Comparison of ENCODE assay signal across 1 cellular context in the genomic region with DNA sequence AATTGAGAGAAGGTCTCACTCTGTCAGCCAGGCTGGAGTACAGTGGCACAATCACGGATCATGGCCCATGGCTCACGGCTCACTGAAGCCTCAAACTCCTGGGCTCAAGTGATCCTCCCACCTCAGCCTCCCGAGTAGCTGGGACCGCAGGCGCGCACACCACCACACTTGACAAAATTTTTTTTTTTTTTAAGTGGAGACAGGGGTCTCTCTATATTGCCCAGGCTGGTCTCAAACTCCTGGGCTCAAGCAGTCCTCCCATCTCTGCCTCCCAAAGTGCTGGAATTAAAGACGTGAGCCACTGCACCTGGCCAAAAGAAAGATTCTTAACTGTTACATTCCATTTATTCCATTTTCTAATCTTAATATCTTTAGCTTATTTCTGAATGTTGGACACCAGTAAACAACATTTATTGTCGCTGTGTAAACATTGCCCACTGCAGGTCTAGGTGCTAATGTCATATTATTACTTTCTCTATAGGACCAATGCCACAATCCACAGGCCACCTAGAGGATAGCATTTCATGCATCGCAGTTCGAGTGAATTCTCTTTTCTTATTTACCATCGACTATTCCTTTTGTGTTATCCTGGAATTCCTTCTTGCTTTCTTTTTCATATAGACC.
TF ChIP-seq lines count a peak whose summit lies in the region.

No MANE protein-coding gene starts in this region.

TF ChIP-seq in HCT116, 20 proteins besides CTCF, POLR2A, EP300 and RAD21 (continued from another document):
- TF ChIP-seq, protein P1, sequence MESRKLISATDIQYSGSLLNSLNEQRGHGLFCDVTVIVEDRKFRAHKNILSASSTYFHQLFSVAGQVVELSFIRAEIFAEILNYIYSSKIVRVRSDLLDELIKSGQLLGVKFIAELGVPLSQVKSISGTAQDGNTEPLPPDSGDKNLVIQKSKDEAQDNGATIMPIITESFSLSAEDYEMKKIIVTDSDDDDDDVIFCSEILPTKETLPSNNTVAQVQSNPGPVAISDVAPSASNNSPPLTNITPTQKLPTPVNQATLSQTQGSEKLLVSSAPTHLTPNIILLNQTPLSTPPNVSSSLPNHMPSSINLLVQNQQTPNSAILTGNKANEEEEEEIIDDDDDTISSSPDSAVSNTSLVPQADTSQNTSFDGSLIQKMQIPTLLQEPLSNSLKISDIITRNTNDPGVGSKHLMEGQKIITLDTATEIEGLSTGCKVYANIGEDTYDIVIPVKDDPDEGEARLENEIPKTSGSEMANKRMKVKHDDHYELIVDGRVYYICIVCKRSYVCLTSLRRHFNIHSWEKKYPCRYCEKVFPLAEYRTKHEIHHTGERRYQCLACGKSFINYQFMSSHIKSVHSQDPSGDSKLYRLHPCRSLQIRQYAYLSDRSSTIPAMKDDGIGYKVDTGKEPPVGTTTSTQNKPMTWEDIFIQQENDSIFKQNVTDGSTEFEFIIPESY (IDR thresholded peaks at IDR 0.05; ENCODE audit: extremely low read depth, insufficient replicate concordance, low read length): no peak
- TF ChIP-seq, protein P2, sequence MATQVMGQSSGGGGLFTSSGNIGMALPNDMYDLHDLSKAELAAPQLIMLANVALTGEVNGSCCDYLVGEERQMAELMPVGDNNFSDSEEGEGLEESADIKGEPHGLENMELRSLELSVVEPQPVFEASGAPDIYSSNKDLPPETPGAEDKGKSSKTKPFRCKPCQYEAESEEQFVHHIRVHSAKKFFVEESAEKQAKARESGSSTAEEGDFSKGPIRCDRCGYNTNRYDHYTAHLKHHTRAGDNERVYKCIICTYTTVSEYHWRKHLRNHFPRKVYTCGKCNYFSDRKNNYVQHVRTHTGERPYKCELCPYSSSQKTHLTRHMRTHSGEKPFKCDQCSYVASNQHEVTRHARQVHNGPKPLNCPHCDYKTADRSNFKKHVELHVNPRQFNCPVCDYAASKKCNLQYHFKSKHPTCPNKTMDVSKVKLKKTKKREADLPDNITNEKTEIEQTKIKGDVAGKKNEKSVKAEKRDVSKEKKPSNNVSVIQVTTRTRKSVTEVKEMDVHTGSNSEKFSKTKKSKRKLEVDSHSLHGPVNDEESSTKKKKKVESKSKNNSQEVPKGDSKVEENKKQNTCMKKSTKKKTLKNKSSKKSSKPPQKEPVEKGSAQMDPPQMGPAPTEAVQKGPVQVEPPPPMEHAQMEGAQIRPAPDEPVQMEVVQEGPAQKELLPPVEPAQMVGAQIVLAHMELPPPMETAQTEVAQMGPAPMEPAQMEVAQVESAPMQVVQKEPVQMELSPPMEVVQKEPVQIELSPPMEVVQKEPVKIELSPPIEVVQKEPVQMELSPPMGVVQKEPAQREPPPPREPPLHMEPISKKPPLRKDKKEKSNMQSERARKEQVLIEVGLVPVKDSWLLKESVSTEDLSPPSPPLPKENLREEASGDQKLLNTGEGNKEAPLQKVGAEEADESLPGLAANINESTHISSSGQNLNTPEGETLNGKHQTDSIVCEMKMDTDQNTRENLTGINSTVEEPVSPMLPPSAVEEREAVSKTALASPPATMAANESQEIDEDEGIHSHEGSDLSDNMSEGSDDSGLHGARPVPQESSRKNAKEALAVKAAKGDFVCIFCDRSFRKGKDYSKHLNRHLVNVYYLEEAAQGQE (IDR thresholded peaks at IDR 0.05; ENCODE audit: low read depth): no peak
- TF ChIP-seq POLR2AphosphoS5 (IDR thresholded peaks at IDR 0.05; ENCODE audit: low read depth, low read length) (no peak), CBX3 (IDR thresholded peaks at IDR 0.05; ENCODE audit: low read depth) (no peak), SP1 (IDR thresholded peaks at IDR 0.05; ENCODE audit: low read depth) (no peak), YY1 (IDR thresholded peaks at IDR 0.05; ENCODE audit: extremely low read depth, insufficient replicate concordance, low read depth, low read length) (no peak)
